ENCODE assay signal across 15 cellular contexts in the genomic region with DNA sequence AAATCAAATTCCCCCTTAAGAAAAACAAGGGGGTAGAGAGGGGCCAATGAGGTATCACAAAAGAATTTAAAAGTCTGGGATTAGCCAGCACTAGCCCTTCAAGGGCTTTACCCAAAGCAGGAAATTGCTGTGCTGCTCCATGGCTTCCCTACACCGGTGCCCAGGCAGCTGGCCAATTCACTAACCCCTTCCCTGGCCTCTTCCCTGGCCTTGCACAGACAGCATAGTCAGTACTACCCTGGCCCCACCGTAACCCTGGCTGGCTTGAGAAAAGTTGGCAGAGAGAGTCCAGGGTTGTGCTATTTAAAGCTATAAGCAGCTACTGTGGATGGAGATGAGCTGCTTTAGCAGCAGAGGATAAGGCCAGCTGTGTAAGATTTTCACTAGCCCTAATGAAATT. TPM values are rescaled to one million over a fixed set of nuclear protein-coding genes. Genes with fewer than 3 reads are reported as not detected.
A peak's percentile ranks its signal among the peaks of the same experiment; 100 is the strongest.
DNase-seq lines count a peak whose midpoint lies in the region; ATAC-seq and TF ChIP-seq lines count a peak whose summit lies in the region.
"Had no signal": no experiment of that assay in that cellular context is flagged by ENCODE, and none has a peak within 500 bp of the region (broad histone marks: within the 10 kb centered on the region; RNA-seq: fewer than 3 reads in every experiment).

No MANE protein-coding gene starts in this region.

- TF ChIP-seq EP300 in esophagus muscularis mucosa (IDR thresholded peaks at IDR 0.05), result no peak

- H3K27me3 ChIP-seq in esophagus muscularis mucosa (no peaks in the 10 kb centered on the region), GM23338 (ENCODE audit: insufficient read depth) (no peaks in the 10 kb centered on the region)

- TF ChIP-seq CTCF in astrocyte of the cerebellum (IDR thresholded peaks at IDR 0.05; ENCODE audit: low read depth, low read length, missing control alignments) (no peak), esophagus muscularis mucosa (IDR thresholded peaks at IDR 0.05) (no peak), GM23338 (conservative IDR thresholded peaks at IDR 0.05; ENCODE audit: low read depth in 2 of 2) (no peak)

- H3K4me1 Mint-ChIP-seq in GM23338, result no peaks in the 10 kb centered on the region
- H3K4me1 Mint-ChIP-seq: neural crest cell had no signal

- WGBS in esophagus muscularis mucosa, result 0% methylated on average over 2 of the region's 2 CpGs

- no peak overlapping the region for H3K4me2 ChIP-seq in GM23338

- no peak overlapping the region for H2AFZ ChIP-seq in GM23338

- 0 out of 2 replicates have a peak, but pooled peaks cover 5% of the 10 kb centered on the region for H3K9me2 ChIP-seq in GM23338 (ENCODE audit: insufficient read depth)

- no peaks in the 10 kb centered on the region for H3K27me3 Mint-ChIP-seq in GM23338 (ENCODE audit: insufficient read depth, low read depth, poor library complexity)
- H3K27me3 Mint-ChIP-seq: dendritic cell treated with granulocyte-macrophage colony-stimulating factor and Interleukin-4, amounts not matched to agents 40 ng/mL and 50 ng/mL, for 4 days; type B pancreatic cell had no signal

- H3K27ac Mint-ChIP-seq in GM23338, result no peak overlapping the region
- H3K27ac Mint-ChIP-seq: dendritic cell treated with granulocyte-macrophage colony-stimulating factor and Interleukin-4, amounts not matched to agents 40 ng/mL and 50 ng/mL, for 4 days; type B pancreatic cell had no signal

- H3F3A ChIP-seq in GM23338 (replicated peaks; ENCODE audit: low read depth), result no peaks in the 10 kb centered on the region

- no peak overlapping the region for H3K4me3 ChIP-seq in astrocyte of the cerebellum (ENCODE audit: low read depth, low read length)
- no peak overlapping the region for H3K4me3 ChIP-seq in esophagus muscularis mucosa
- H3K4me3 ChIP-seq in GM23338, result no peak overlapping the region

- ATAC-seq in left cardiac atrium, result peak; percentile 98
- ATAC-seq in sciatic nerve, result peak; percentile 87
- no peak for ATAC-seq in HG03469 (IDR thresholded peaks at IDR 0.05; ENCODE audit: unreplicated experiment)
- no peak for ATAC-seq in GM23338

- no peaks in the 10 kb centered on the region for H4K20me1 ChIP-seq in GM23338 (replicated peaks; ENCODE audit: insufficient read depth)

- H3K9me3 Mint-ChIP-seq in GM23338, result peaks cover 13% of the 10 kb centered on the region
- H3K9me3 Mint-ChIP-seq: type B pancreatic cell had no signal

- H3K4me3 Mint-ChIP-seq in GM23338, result no peak overlapping the region
- H3K4me3 Mint-ChIP-seq: dendritic cell treated with granulocyte-macrophage colony-stimulating factor and Interleukin-4, amounts not matched to agents 40 ng/mL and 50 ng/mL, for 4 days; neural crest cell; type B pancreatic cell had no signal

- intact Hi-C loops in left cardiac atrium (cut with DNase I) (no loop called here), sciatic nerve (cut with DNase I) (no loop called here), esophagus muscularis mucosa (cut with DNase I) (no loop called here)

- H3K4me1 ChIP-seq in esophagus muscularis mucosa, result peaks cover 7 to 11% (median 10%) of the 10 kb centered on the region in 4 donors
- H3K4me1 ChIP-seq in GM23338 (ENCODE audit: insufficient read depth), result no peaks in the 10 kb centered on the region

- TF ChIP-seq POLR2A in esophagus muscularis mucosa (IDR thresholded peaks at IDR 0.05; ENCODE audit: low read depth), result no peak

- H3K79me2 ChIP-seq in GM23338 (replicated peaks; ENCODE audit: insufficient read depth), result no peaks in the 10 kb centered on the region

- in situ Hi-C loops in astrocyte of the cerebellum (cut with HindIII; ENCODE audit: low sequenced_read_pairs), result no loop called here

- H3K27ac ChIP-seq in esophagus muscularis mucosa (replicated peaks in 1 of 4) (no peak overlapping the region), GM23338 (ENCODE audit: low read depth) (no peak overlapping the region)
- H3K27ac ChIP-seq: VCaP had no signal

- peaks cover 13% of the 10 kb centered on the region; the same call in 2 of the 3 replicates for H3K36me3 Mint-ChIP-seq in GM23338 (ENCODE audit: low read depth)
- H3K36me3 Mint-ChIP-seq: type B pancreatic cell had no signal

- DNase-seq in GM03348 (ENCODE audit: low spot score) (peak; percentile 1), astrocyte of the cerebellum (ENCODE audit: low read depth) (peak; percentile 75), left cardiac atrium (peak; percentile 72), sciatic nerve (ENCODE audit: low spot score) (peak; percentile 71), NCI-H1105 (lab: John Stamatoyannopoulos, UW) (no peak), esophagus muscularis mucosa (ENCODE audit: extremely low spot score) (no peak), GM23338 (ENCODE audit: low spot score) (no peak)
- DNase-seq: activated T-cell treated with anti-CD3 and anti-CD28 coated beads, Interleukin-2, amount 50 U/mL, for 48 hours; NCI-H187 had no signal

- H3K36me3 ChIP-seq in esophagus muscularis mucosa, result no peaks in the 10 kb centered on the region
- H3K36me3 ChIP-seq in GM23338 (ENCODE audit: insufficient read depth), result no peaks in the 10 kb centered on the region

- H3K9me3 ChIP-seq in esophagus muscularis mucosa, result no peaks in the 10 kb centered on the region

TF ChIP-seq in GM23338, 12 proteins besides CTCF, POLR2A, EP300 and RAD21 (continues in another document):
- TF ChIP-seq NANOG (IDR thresholded peaks at IDR 0.05; ENCODE audit: borderline replicate concordance) (no peak), EZH2 (IDR thresholded peaks at IDR 0.05; ENCODE audit: low read depth, unreplicated experiment) (no peak), POLR2AphosphoS5 (IDR thresholded peaks at IDR 0.05; ENCODE audit: low read depth) (no peak), CREB1 (CRISPR knock-in tag; IDR thresholded peaks at IDR 0.05; ENCODE audit: low read depth) (no peak), EZH2phosphoT487 (IDR thresholded peaks at IDR 0.05; ENCODE audit: unreplicated experiment) (no peak), JUNB (IDR thresholded peaks at IDR 0.05; ENCODE audit: unreplicated experiment) (no peak)
- TF ChIP-seq, protein P1, sequence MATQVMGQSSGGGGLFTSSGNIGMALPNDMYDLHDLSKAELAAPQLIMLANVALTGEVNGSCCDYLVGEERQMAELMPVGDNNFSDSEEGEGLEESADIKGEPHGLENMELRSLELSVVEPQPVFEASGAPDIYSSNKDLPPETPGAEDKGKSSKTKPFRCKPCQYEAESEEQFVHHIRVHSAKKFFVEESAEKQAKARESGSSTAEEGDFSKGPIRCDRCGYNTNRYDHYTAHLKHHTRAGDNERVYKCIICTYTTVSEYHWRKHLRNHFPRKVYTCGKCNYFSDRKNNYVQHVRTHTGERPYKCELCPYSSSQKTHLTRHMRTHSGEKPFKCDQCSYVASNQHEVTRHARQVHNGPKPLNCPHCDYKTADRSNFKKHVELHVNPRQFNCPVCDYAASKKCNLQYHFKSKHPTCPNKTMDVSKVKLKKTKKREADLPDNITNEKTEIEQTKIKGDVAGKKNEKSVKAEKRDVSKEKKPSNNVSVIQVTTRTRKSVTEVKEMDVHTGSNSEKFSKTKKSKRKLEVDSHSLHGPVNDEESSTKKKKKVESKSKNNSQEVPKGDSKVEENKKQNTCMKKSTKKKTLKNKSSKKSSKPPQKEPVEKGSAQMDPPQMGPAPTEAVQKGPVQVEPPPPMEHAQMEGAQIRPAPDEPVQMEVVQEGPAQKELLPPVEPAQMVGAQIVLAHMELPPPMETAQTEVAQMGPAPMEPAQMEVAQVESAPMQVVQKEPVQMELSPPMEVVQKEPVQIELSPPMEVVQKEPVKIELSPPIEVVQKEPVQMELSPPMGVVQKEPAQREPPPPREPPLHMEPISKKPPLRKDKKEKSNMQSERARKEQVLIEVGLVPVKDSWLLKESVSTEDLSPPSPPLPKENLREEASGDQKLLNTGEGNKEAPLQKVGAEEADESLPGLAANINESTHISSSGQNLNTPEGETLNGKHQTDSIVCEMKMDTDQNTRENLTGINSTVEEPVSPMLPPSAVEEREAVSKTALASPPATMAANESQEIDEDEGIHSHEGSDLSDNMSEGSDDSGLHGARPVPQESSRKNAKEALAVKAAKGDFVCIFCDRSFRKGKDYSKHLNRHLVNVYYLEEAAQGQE (IDR thresholded peaks at IDR 0.05; ENCODE audit: unreplicated experiment), result no peak
- TF ChIP-seq, protein P2, sequence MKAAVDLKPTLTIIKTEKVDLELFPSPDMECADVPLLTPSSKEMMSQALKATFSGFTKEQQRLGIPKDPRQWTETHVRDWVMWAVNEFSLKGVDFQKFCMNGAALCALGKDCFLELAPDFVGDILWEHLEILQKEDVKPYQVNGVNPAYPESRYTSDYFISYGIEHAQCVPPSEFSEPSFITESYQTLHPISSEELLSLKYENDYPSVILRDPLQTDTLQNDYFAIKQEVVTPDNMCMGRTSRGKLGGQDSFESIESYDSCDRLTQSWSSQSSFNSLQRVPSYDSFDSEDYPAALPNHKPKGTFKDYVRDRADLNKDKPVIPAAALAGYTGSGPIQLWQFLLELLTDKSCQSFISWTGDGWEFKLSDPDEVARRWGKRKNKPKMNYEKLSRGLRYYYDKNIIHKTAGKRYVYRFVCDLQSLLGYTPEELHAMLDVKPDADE (IDR thresholded peaks at IDR 0.05), result no peak

RNA-seq across cellular contexts. Expression of a gene that starts 43.1 kb away (rescaled TPM):
- 1 to 10 TPM; 1.2 to 1.7 TPM for total RNA-seq in left cardiac atrium
- 2.3 TPM for total RNA-seq in sciatic nerve
- 1 to 10 TPM; 1.1 to 2.5 (median 1.3) TPM for total RNA-seq in esophagus muscularis mucosa
- 3.2 and 3.7 TPM in 2 replicates for total RNA-seq in GM23338 (2014; rRNA removed; shearing (Covaris generic))
- polyA plus RNA-seq in GM23338 (2016; fragmentation: Nextera tagmentation; extraction: Ambion mirVana), result 1.0 and 1.2 TPM in 2 replicates
- total RNA-seq: OCI-LY7 had no signal

Comparison
In these comparisons a context has a peak if more than half of its experiments do, and no peak if none do; other contexts are left out.
1. DNase-seq: peak in GM03348 (single experiment), astrocyte of the cerebellum (single experiment), left cardiac atrium (single experiment) and sciatic nerve (single experiment); none in NCI-H1105 (single experiment), esophagus muscularis mucosa (single experiment) and GM23338 (single experiment).
2. ATAC-seq: peak in left cardiac atrium (2 of 2) and sciatic nerve (single experiment); none in HG03469 (single experiment) and GM23338 (single experiment).